In genomic region chr20:13884803-13885202, GRCh38 we compare ENCODE assay signal across 1 cellular context.
TF ChIP-seq lines count a peak whose summit lies in the region.

No MANE protein-coding gene starts in this region.

TF ChIP-seq in H1, 55 proteins besides CTCF, POLR2A, EP300 and RAD21:
- TF ChIP-seq BRCA1 (IDR thresholded peaks at IDR 0.05; ENCODE audit: low read depth, low read length) = no peak
- TF ChIP-seq CTBP2 (IDR thresholded peaks at IDR 0.05; ENCODE audit: borderline replicate concordance, insufficient read depth, insufficient read length, low read length) = no peak
- TF ChIP-seq SP2 (IDR thresholded peaks at IDR 0.05; ENCODE audit: low read length) = no peak
- TF ChIP-seq TEAD4 (IDR thresholded peaks at IDR 0.05; ENCODE audit: low read depth, low read length) = no peak
- TF ChIP-seq SAP30 (IDR thresholded peaks at IDR 0.05; ENCODE audit: insufficient read depth, insufficient replicate concordance, low read length) = no peak
- no peak for TF ChIP-seq POU5F1 (IDR thresholded peaks at IDR 0.05; ENCODE audit: low read depth, low read length)
